ENCODE assay signal across 8 cellular contexts in genomic region chr15:90901159-90901798, GRCh38. TPM values are rescaled to one million over a fixed set of nuclear protein-coding genes. Genes with fewer than 3 reads are reported as not detected.
DNase-seq lines count a peak whose midpoint lies in the region; ATAC-seq and TF ChIP-seq lines count a peak whose summit lies in the region.
"Not testable (repeated sequence)": the region's sequence is repeated elsewhere in the genome, so short reads cannot be mapped to it uniquely, and the experiment has no call there.

No MANE protein-coding gene starts in this region.

- not testable (repeated sequence) for H3F3A ChIP-seq in SK-N-SH (replicated peaks; ENCODE audit: insufficient read depth)

- not testable (repeated sequence) for H3K9me3 ChIP-seq in SK-N-SH, right atrium auricular region

- not testable (repeated sequence) for H3K9me3 Mint-ChIP-seq in HFFc6; activated T-helper 17 cell treated with anti-CD3 and anti-CD28 coated beads, Interleukin-2, amount 50 U/mL, for 72 hours; natural killer cell; stimulated activated memory B cell treated with anti-CD40 and anti-IgM and Interleukin-4, amounts not matched to agents 10 μg/mL and 1 μg/mL and 100 μg/mL, for 72 hours

- H3K4me2 ChIP-seq in SK-N-SH, result peak overlapping the region; percentile 76; the same call in 1 of the 2 replicates

- H3K27ac ChIP-seq in 22Rv1 (peak overlapping the region; percentile 93; the same call in 1 of the 2 replicates), SK-N-SH (ENCODE audit: low read depth in 2 of 2, low read length in 1 of 2) (peak overlapping the region; percentile 62 to 92; a peak in 3 of 4 replicates), caudate nucleus (ENCODE audit: low read depth, low read length) (peak overlapping the region; percentile 97), right atrium auricular region (peak overlapping the region; percentile 89 to 96)

- not testable (repeated sequence) for H3K9me2 ChIP-seq in SK-N-SH

- not testable (repeated sequence) for H3K27ac Mint-ChIP-seq in HFFc6
- peak overlapping the region; percentile 85 for H3K27ac Mint-ChIP-seq in activated T-helper 17 cell treated with anti-CD3 and anti-CD28 coated beads, Interleukin-2, amount 50 U/mL, for 72 hours
- H3K27ac Mint-ChIP-seq in natural killer cell, result peak overlapping the region; percentile 87 to 88
- H3K27ac Mint-ChIP-seq in stimulated activated memory B cell treated with anti-CD40 and anti-IgM and Interleukin-4, amounts not matched to agents 10 μg/mL and 1 μg/mL and 100 μg/mL, for 72 hours, result peak overlapping the region; percentile 90

- H2AFZ ChIP-seq in SK-N-SH (ENCODE audit: low read depth), result peak overlapping the region; percentile 92

- H3K27me3 ChIP-seq in SK-N-SH (ENCODE audit: insufficient read depth); right atrium auricular region: not testable (repeated sequence)

- not testable (repeated sequence) for TF ChIP-seq RAD21 in SK-N-SH (IDR thresholded peaks at IDR 0.05; ENCODE audit: low read length)

- H4K20me1 ChIP-seq in SK-N-SH (ENCODE audit: insufficient read depth), result not testable (repeated sequence)

- POLR2A ChIA-PET in SK-N-SH (lab: Yijun Ruan, JAX), result not testable (repeated sequence)

- H3K4me3 Mint-ChIP-seq in HFFc6, result peak overlapping the region; percentile 84
- peak overlapping the region; percentile 84 for H3K4me3 Mint-ChIP-seq in activated T-helper 17 cell treated with anti-CD3 and anti-CD28 coated beads, Interleukin-2, amount 50 U/mL, for 72 hours
- peak overlapping the region; percentile 93 for H3K4me3 Mint-ChIP-seq in natural killer cell
- peak overlapping the region; percentile 84 for H3K4me3 Mint-ChIP-seq in stimulated activated memory B cell treated with anti-CD40 and anti-IgM and Interleukin-4, amounts not matched to agents 10 μg/mL and 1 μg/mL and 100 μg/mL, for 72 hours

- ATAC-seq in activated T-helper 17 cell treated with anti-CD3 and anti-CD28 coated beads, Interleukin-2, amount 50 U/mL, for 72 hours (replicated peaks); natural killer cell; stimulated activated memory B cell treated with anti-CD40 and anti-IgM and Interleukin-4, amounts not matched to agents 10 μg/mL and 1 μg/mL and 100 μg/mL, for 72 hours: not testable (repeated sequence)

- TF ChIP-seq CTCF in 22Rv1 (IDR thresholded peaks at IDR 0.05); HFFc6 (IDR thresholded peaks at IDR 0.05); SK-N-SH (IDR thresholded peaks at IDR 0.05); right atrium auricular region (IDR thresholded peaks at IDR 0.05); natural killer cell (IDR thresholded peaks at IDR 0.05): not testable (repeated sequence)

- not testable (repeated sequence) for H3K4me3 ChIP-seq in SK-N-SH (ENCODE audit: low read depth in 2 of 2, low read length in 1 of 2); right atrium auricular region

- H3K36me3 ChIP-seq in SK-N-SH (replicated peaks in 1 of 2; ENCODE audit: control insufficient read depth in 1 of 2, insufficient read depth in 2 of 2, low read length in 1 of 2), result peaks cover 0 to 11% of the 10 kb centered on the region in 2 experiments
- H3K36me3 ChIP-seq in right atrium auricular region, result peaks cover 18% of the 10 kb centered on the region

- H3K4me1 ChIP-seq in SK-N-SH (ENCODE audit: control insufficient read depth in 1 of 2, insufficient read depth in 2 of 2, low read depth in 1 of 2, low read length in 1 of 2), result peaks cover 3 to 11% of the 10 kb centered on the region in 2 experiments; a peak in 2 of 4 replicates
- peaks cover 0 to 21% of the 10 kb centered on the region in 2 donors for H3K4me1 ChIP-seq in right atrium auricular region

- H3K27me3 Mint-ChIP-seq in HFFc6 (ENCODE audit: insufficient read depth); activated T-helper 17 cell treated with anti-CD3 and anti-CD28 coated beads, Interleukin-2, amount 50 U/mL, for 72 hours; natural killer cell (ENCODE audit: low read depth in 2 of 2); stimulated activated memory B cell treated with anti-CD40 and anti-IgM and Interleukin-4, amounts not matched to agents 10 μg/mL and 1 μg/mL and 100 μg/mL, for 72 hours: not testable (repeated sequence)

- not testable (repeated sequence) for DNase-seq in HFFc6; SK-N-SH; caudate nucleus (lab: John Stamatoyannopoulos, UW); right atrium auricular region (ENCODE audit: low spot score); natural killer cell

- intact Hi-C loops in natural killer cell (cut with micrococcal nuclease), result not testable (repeated sequence)

- CTCF ChIA-PET in SK-N-SH (lab: Yijun Ruan, JAX), result interaction anchor here (1.0 to 7.5 kb wide), 9 partner anchors 8 to 581 kb away, joined by 3 to 121 read pairs (median 7); partner anchors contain the start of genes HDDC3 and UNC45A

- 82% methylated on average over 6 of the region's 6 CpGs for WGBS in SK-N-SH (ENCODE audit: low lambda C conversion rate)

- H3K36me3 Mint-ChIP-seq in HFFc6 (ENCODE audit: low read depth); natural killer cell: not testable (repeated sequence)
- peaks cover 43% of the 10 kb centered on the region for H3K36me3 Mint-ChIP-seq in activated T-helper 17 cell treated with anti-CD3 and anti-CD28 coated beads, Interleukin-2, amount 50 U/mL, for 72 hours (ENCODE audit: low read depth)
- H3K36me3 Mint-ChIP-seq in stimulated activated memory B cell treated with anti-CD40 and anti-IgM and Interleukin-4, amounts not matched to agents 10 μg/mL and 1 μg/mL and 100 μg/mL, for 72 hours, result peaks cover 15% of the 10 kb centered on the region

- H3K4me1 Mint-ChIP-seq in HFFc6 (ENCODE audit: low read depth) (peaks cover 17% of the 10 kb centered on the region), natural killer cell (peaks cover 22 to 28% of the 10 kb centered on the region in 2 donors)
- H3K4me1 Mint-ChIP-seq in activated T-helper 17 cell treated with anti-CD3 and anti-CD28 coated beads, Interleukin-2, amount 50 U/mL, for 72 hours, result peaks cover 18% of the 10 kb centered on the region
- H3K4me1 Mint-ChIP-seq in stimulated activated memory B cell treated with anti-CD40 and anti-IgM and Interleukin-4, amounts not matched to agents 10 μg/mL and 1 μg/mL and 100 μg/mL, for 72 hours, result peaks cover 65% of the 10 kb centered on the region

- H3K79me2 ChIP-seq in SK-N-SH (ENCODE audit: insufficient read depth), result not testable (repeated sequence)

- not testable (repeated sequence) for H3K9ac ChIP-seq in SK-N-SH

- TF ChIP-seq EP300 in SK-N-SH (IDR thresholded peaks at IDR 0.05; ENCODE audit: borderline replicate concordance in 1 of 2, low read depth in 1 of 2, low read length in 1 of 2), result not testable (repeated sequence)

RNA-seq across cellular contexts. Expression of gene MAN2A2, which starts 1.8 kb away (rescaled TPM):
- 10 to 100 TPM; 15.8 to 26.9 (median 23.4) TPM for total RNA-seq in HFFc6 (2021; fragmentation: NEBNext Ultra II Directional; extraction: Animal tissue kit (Norgen Biotek cat#: 25700))
- polyA plus RNA-seq in SK-N-SH (2012; rRNA removed), result 25.6 and 35.0 TPM in 2 replicates
- polyA plus RNA-seq in SK-N-SH (2012; cell fraction: cytosol; rRNA removed), result 10.6 and 15.5 TPM in 2 replicates
- 159 and 164 TPM in 2 replicates for polyA plus RNA-seq in SK-N-SH (2012; cell fraction: nucleus; rRNA removed)
- 100 to 1,000 TPM; 121 to 127 TPM for total RNA-seq in activated T-helper 17 cell treated with anti-CD3 and anti-CD28 coated beads, Interleukin-2, amount 50 U/mL, for 72 hours
- total RNA-seq in right atrium auricular region (10 to 100 TPM; 41.7 to 42.3 TPM), natural killer cell (100 to 1,000 TPM; 158 to 200 (median 177) TPM)

RNA-seq across cellular contexts. Expression of gene FES, which starts 17.0 kb away (rescaled TPM):
- 1 to 10 TPM in 4 of 6 experiments, under 1 TPM in 2; 0.41 to 1.4 (median 1.1) TPM for total RNA-seq in HFFc6 (2021; fragmentation: NEBNext Ultra II Directional; extraction: Animal tissue kit (Norgen Biotek cat#: 25700))
- polyA plus RNA-seq in SK-N-SH (2012; rRNA removed), result 0.03 and 0.13 TPM in 2 replicates
- 0.03 and 0.04 TPM in 2 replicates for polyA plus RNA-seq in SK-N-SH (2012; cell fraction: cytosol; rRNA removed)
- polyA plus RNA-seq in SK-N-SH (2012; cell fraction: nucleus; rRNA removed), result 0.23 and 0.48 TPM in 2 replicates
- 100 to 1,000 TPM in 1 of 2 donors, 10 to 100 TPM in 1; 98.5 to 122 TPM for total RNA-seq in activated T-helper 17 cell treated with anti-CD3 and anti-CD28 coated beads, Interleukin-2, amount 50 U/mL, for 72 hours
- 10 to 100 TPM in 1 of 2 donors, 1 to 10 TPM in 1; 9.3 to 14.9 TPM for total RNA-seq in right atrium auricular region
- total RNA-seq in natural killer cell, result 10 to 100 TPM; 35.8 to 70.3 (median 52.5) TPM

RNA-seq across cellular contexts. Expression of gene HDDC3, which starts 31.1 kb away (rescaled TPM):
- 10 to 100 TPM; 11.2 to 15.7 (median 13.5) TPM for total RNA-seq in HFFc6 (2021; fragmentation: NEBNext Ultra II Directional; extraction: Animal tissue kit (Norgen Biotek cat#: 25700))
- 24.2 and 25.8 TPM in 2 replicates for polyA plus RNA-seq in SK-N-SH (2012; rRNA removed)
- polyA plus RNA-seq in SK-N-SH (2012; cell fraction: cytosol; rRNA removed), result 16.3 and 19.5 TPM in 2 replicates
- 21.2 and 21.5 TPM in 2 replicates for polyA plus RNA-seq in SK-N-SH (2012; cell fraction: nucleus; rRNA removed)
- 10 to 100 TPM; 15.9 to 19.0 TPM for total RNA-seq in activated T-helper 17 cell treated with anti-CD3 and anti-CD28 coated beads, Interleukin-2, amount 50 U/mL, for 72 hours
- total RNA-seq in right atrium auricular region (10 to 100 TPM; 14.9 to 17.9 TPM), natural killer cell (10 to 100 TPM; 11.2 to 14.5 (median 12.1) TPM)

RNA-seq across cellular contexts. Expression of gene FURIN, which starts 32.9 kb away (rescaled TPM):
- 10 to 100 TPM; 68.9 to 79.4 (median 74.6) TPM for total RNA-seq in HFFc6 (2021; fragmentation: NEBNext Ultra II Directional; extraction: Animal tissue kit (Norgen Biotek cat#: 25700))
- 33.5 and 40.8 TPM in 2 replicates for polyA plus RNA-seq in SK-N-SH (2012; rRNA removed)
- 15.4 and 29.8 TPM in 2 replicates for polyA plus RNA-seq in SK-N-SH (2012; cell fraction: cytosol; rRNA removed)
- 25.5 and 28.9 TPM in 2 replicates for polyA plus RNA-seq in SK-N-SH (2012; cell fraction: nucleus; rRNA removed)
- 100 to 1,000 TPM; 605 to 771 TPM for total RNA-seq in activated T-helper 17 cell treated with anti-CD3 and anti-CD28 coated beads, Interleukin-2, amount 50 U/mL, for 72 hours
- total RNA-seq in right atrium auricular region (10 to 100 TPM; 57.1 to 82.8 TPM), natural killer cell (100 to 1,000 TPM; 110 to 178 (median 172) TPM)

RNA-seq across cellular contexts. Expression of gene UNC45A, which starts 33.8 kb away (rescaled TPM):
- 10 to 100 TPM; 65.3 to 77.5 (median 72.1) TPM for total RNA-seq in HFFc6 (2021; fragmentation: NEBNext Ultra II Directional; extraction: Animal tissue kit (Norgen Biotek cat#: 25700))
- 85.1 and 89.4 TPM in 2 replicates for polyA plus RNA-seq in SK-N-SH (2012; rRNA removed)
- 33.2 and 50.5 TPM in 2 replicates for polyA plus RNA-seq in SK-N-SH (2012; cell fraction: cytosol; rRNA removed)
- 142 and 150 TPM in 2 replicates for polyA plus RNA-seq in SK-N-SH (2012; cell fraction: nucleus; rRNA removed)
- 100 to 1,000 TPM; 101 to 103 TPM for total RNA-seq in activated T-helper 17 cell treated with anti-CD3 and anti-CD28 coated beads, Interleukin-2, amount 50 U/mL, for 72 hours
- total RNA-seq in right atrium auricular region (10 to 100 TPM; 17.4 to 19.0 TPM), natural killer cell (10 to 100 TPM; 39.0 to 58.1 (median 51.5) TPM)

Comparison
In these comparisons a context has a peak if more than half of its experiments do, and no peak if none do; other contexts are left out.
1. RNA of gene FES, which starts 17.0 kb away (total RNA-seq): 98.5 to 122 TPM in activated T-helper 17 cell treated with anti-CD3 and anti-CD28 coated beads, Interleukin-2, amount 50 U/mL, for 72 hours, 35.8 to 70.3 TPM in natural killer cell and 9.3 to 14.9 TPM in right atrium auricular region; 0.41 to 1.4 TPM in HFFc6; every median in the first group is over 4 times any median in the second.
2. Peak in every context shown above with its lines, with median percentiles within 50 percentile points of each other: H3K27ac ChIP-seq and H3K4me3 Mint-ChIP-seq.